ENCODE assay signal across 16 cellular contexts in the genomic region with DNA sequence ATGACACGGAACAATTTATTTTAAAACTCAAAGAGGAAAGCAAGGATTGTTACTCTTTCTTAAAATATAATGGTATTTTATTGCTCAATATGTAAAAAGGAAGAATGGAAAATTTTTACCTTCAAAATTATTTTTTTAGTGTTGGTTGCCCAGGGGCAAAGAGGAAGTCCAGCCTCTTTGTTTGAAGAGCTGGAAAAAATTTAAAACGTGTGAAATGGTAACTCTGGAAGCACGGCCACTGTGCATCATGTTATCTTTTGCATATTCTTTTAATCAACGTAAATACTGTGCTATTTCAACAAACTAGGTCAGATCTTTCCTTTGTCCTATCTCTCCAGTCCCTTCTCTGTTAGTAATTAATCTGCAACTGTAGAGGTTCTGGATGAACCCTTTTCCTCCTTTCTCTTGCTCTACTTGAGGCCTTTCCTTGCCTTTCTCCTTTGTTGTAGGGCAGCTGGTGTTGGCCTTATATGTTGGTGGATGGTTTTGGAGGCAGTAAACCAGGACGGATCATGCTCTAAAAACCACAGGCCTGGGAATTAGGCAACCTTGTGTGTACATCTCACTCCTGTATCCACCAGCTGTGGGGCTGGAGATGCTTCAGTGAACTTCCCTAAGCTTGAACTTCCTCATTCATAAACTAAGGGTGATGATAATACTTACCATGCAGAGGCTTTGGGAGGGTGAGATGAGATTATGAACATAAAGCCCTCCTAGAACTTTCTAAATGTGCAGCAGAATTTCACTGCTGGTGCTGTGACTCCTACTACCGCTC.
DNase-seq lines count a peak whose midpoint lies in the region; ATAC-seq and TF ChIP-seq lines count a peak whose summit lies in the region.
"Had no signal": no experiment of that assay in that cellular context is flagged by ENCODE, and none has a peak within 500 bp of the region (broad histone marks: within the 10 kb centered on the region; RNA-seq: fewer than 3 reads in every experiment).

No MANE protein-coding gene starts in this region.

- CTCF ChIA-PET in IMR-90 (lab: Yijun Ruan, JAX), result no interaction called here

- peak overlapping the region; percentile 11; the same call in 1 of the 2 replicates for H3K23ac ChIP-seq in IMR-90 (ENCODE audit: low read depth, low read length)

- TF ChIP-seq RAD21 in IMR-90 (IDR thresholded peaks at IDR 0.05; ENCODE audit: low read length), result no peak

- in situ Hi-C loops in IMR-90 (cut with MboI; ENCODE audit: low sequenced_read_pairs), result no loop called here

- TF ChIP-seq POLR2A in IMR-90 (IDR thresholded peaks at IDR 0.05; ENCODE audit: low read depth, low read length) (no peak), right lobe of liver (IDR thresholded peaks at IDR 0.05) (no peak)

- H3K27me3 ChIP-seq in IMR-90 (ENCODE audit: control insufficient read depth, insufficient read depth, low read length) (no peaks in the 10 kb centered on the region), right lobe of liver (no peaks in the 10 kb centered on the region)
- H3K27me3 ChIP-seq: brain microvascular endothelial cell, right atrium auricular region had no signal

- peak overlapping the region; percentile 11 for H2BK5ac ChIP-seq in IMR-90 (ENCODE audit: low read depth, low read length, poor library complexity, severe bottlenecking)

- ATAC-seq in IMR-90 (ENCODE audit: low read depth) (no peak), right lobe of liver (no peak), HG02571 (IDR thresholded peaks at IDR 0.05; ENCODE audit: unreplicated experiment) (no peak)
- ATAC-seq: A549; activated CD4-positive, CD25-positive, alpha-beta regulatory T cell treated with anti-CD3 and anti-CD28 coated beads, Interleukin-2, amount 50 U/mL, for 24 hours had no signal

- BruUV-seq in IMR-90 (replicated peaks; lab: Mats Ljungman, UMichigan), result no TSS peak

- H3K4ac ChIP-seq in IMR-90 (ENCODE audit: low read depth, low read length), result peak overlapping the region; percentile 44; the same call in 1 of the 2 replicates

- H2AFZ ChIP-seq in IMR-90 (replicated peaks; ENCODE audit: low read length, poor library complexity), result no peak overlapping the region

- H3K9ac ChIP-seq in IMR-90 (ENCODE audit: low read depth, low read length), result no peak overlapping the region

- H4K91ac ChIP-seq in IMR-90 (ENCODE audit: insufficient read depth, low read depth, low read length), result peak overlapping the region; percentile 44

- H2BK120ac ChIP-seq in IMR-90 (ENCODE audit: low read depth, low read length), result peak overlapping the region; percentile 45; the same call in 1 of the 2 replicates

- no peak overlapping the region; the same call in 1 of the 2 replicates for H3K14ac ChIP-seq in IMR-90 (replicated peaks; ENCODE audit: low read depth, low read length)

- H3K4me2 ChIP-seq in IMR-90 (ENCODE audit: low read depth, low read length), result no peak overlapping the region
- H3K4me2 ChIP-seq: A549 had no signal

- no peak overlapping the region; the same call in 1 of the 2 replicates for H2BK20ac ChIP-seq in IMR-90 (ENCODE audit: low read depth, low read length)

- H3K4me3 ChIP-seq in AG10803 (ENCODE audit: low read length), result no peak overlapping the region
- no peak overlapping the region for H3K4me3 ChIP-seq in IMR-90 (ENCODE audit: insufficient read depth, low read depth, low read length)
- no peak overlapping the region for H3K4me3 ChIP-seq in right lobe of liver
- H3K4me3 ChIP-seq: A549, right atrium auricular region had no signal

- TF ChIP-seq CTCF in AG10803 (conservative IDR thresholded peaks at IDR 0.05; ENCODE audit: low read length) (no peak), IMR-90 (conservative IDR thresholded peaks at IDR 0.05; ENCODE audit: low read depth, low read length) (no peak), right lobe of liver (IDR thresholded peaks at IDR 0.05) (no peak)

- no peak overlapping the region for H2AK9ac ChIP-seq in IMR-90 (replicated peaks; ENCODE audit: low read depth, low read length, poor library complexity)

- H3K36me3 ChIP-seq in IMR-90 (ENCODE audit: control insufficient read depth, insufficient read depth, low read length), result no peaks in the 10 kb centered on the region
- no peaks in the 10 kb centered on the region for H3K36me3 ChIP-seq in right lobe of liver
- H3K36me3 ChIP-seq: brain microvascular endothelial cell, right atrium auricular region had no signal

- H3K79me1 ChIP-seq in IMR-90 (ENCODE audit: low read depth in 1 of 2, low read length in 2 of 2), result peaks cover 0 to 3% of the 10 kb centered on the region in 2 experiments; a peak in 1 of 4 replicates

- no CpG with 5 or more reads among the region's 6 CpGs for WGBS in IMR-90 (ENCODE audit: extremely low coverage in 2 of 2, insufficient read length in 1 of 2), 2 experiments
- WGBS in right lobe of liver (ENCODE audit: insufficient coverage, low coverage, low lambda C conversion rate, missing lambda C conversion rate), result 49% methylated on average over 6 of the region's 6 CpGs

- H3K4me1 ChIP-seq in IMR-90 (ENCODE audit: control insufficient read depth, insufficient read depth, low read length), result peaks cover 9% of the 10 kb centered on the region
- no peaks in the 10 kb centered on the region for H3K4me1 ChIP-seq in right lobe of liver

- H4K20me1 ChIP-seq in IMR-90 (ENCODE audit: insufficient read depth, low read length), result no peaks in the 10 kb centered on the region

- H3K9me3 ChIP-seq in IMR-90 (ENCODE audit: control insufficient read depth, insufficient read depth, low read length) (no peaks in the 10 kb centered on the region), right lobe of liver (no peaks in the 10 kb centered on the region)
- H3K9me3 ChIP-seq: A549, right atrium auricular region had no signal

- peaks cover 2% of the 10 kb centered on the region; the same call in 1 of the 2 replicates for H3K9me1 ChIP-seq in IMR-90 (ENCODE audit: insufficient read depth, low read length)

- POLR2A ChIA-PET in IMR-90 (lab: Charles Lee; ENCODE audit: unreplicated experiment), result no interaction called here

- peak overlapping the region; percentile 85 for H4K5ac ChIP-seq in IMR-90 (ENCODE audit: low read depth, low read length)

- peak overlapping the region; percentile 5 for H3K18ac ChIP-seq in IMR-90 (ENCODE audit: low read depth, low read length)

- DNase-seq in AG10803 (ENCODE audit: low read depth) (peak; percentile 5), IMR-90 (peak; percentile 27), OCI-M1 (lab: John Stamatoyannopoulos, UW) (peak; percentile 60), iris pigment epithelial cell (ENCODE audit: low read depth) (peak; percentile 21), right lobe of liver (no peak), SW480 (ENCODE audit: low spot score) (no peak)
- DNase-seq in stimulated activated CD4-positive, alpha-beta T cell treated with anti-CD3 and anti-CD28 coated beads, Interleukin-2, amount 100 ng/mL, for 24 hours, result no peak
- DNase-seq: activated CD8-positive, alpha-beta memory T cell treated with anti-CD3 and anti-CD28 coated beads, Interleukin-2, amount 50 U/mL, for 48 hours; brain microvascular endothelial cell; Calu3; NCI-H146; stimulated activated CD4-positive, alpha-beta T cell treated with anti-CD3 and anti-CD28 coated beads, Interleukin-4, amount 100 ng/mL, for 1 hour had no signal

- H2BK15ac ChIP-seq in IMR-90 (ENCODE audit: low read depth, low read length), result peak overlapping the region; percentile 44; the same call in 2 of the 3 replicates

- no peak overlapping the region for H3K27ac ChIP-seq in IMR-90 (ENCODE audit: insufficient read depth, low read length)
- H3K27ac ChIP-seq in right lobe of liver, result no peak overlapping the region
- H3K27ac ChIP-seq: A549, brain microvascular endothelial cell, right atrium auricular region had no signal

- H4K8ac ChIP-seq in IMR-90 (ENCODE audit: low read depth in 2 of 2, low read length in 2 of 2), result peak overlapping the region; percentile 33 to 38; a peak in 1 of 4 replicates

- no peak overlapping the region for H3K56ac ChIP-seq in IMR-90 (ENCODE audit: extremely low read depth, insufficient read depth, low read length)

- dilution Hi-C loops in IMR-90 (cut with HindIII; ENCODE audit: low sequenced_read_pairs, unreplicated experiment), result no loop called here

- intact Hi-C loops in IMR-90 (cut with micrococcal nuclease) (loop anchor here (10.0 kb wide), 1 partner anchor 1501 kb away; no protein-coding TSS in a partner anchor), right lobe of liver (cut with DNase I) (no loop called here)

- peak overlapping the region; percentile 44; the same call in 1 of the 2 replicates for H2AK5ac ChIP-seq in IMR-90 (ENCODE audit: low read depth, low read length)

TF ChIP-seq in IMR-90, 13 proteins besides CTCF, POLR2A, EP300 and RAD21:
- TF ChIP-seq, protein P1, sequence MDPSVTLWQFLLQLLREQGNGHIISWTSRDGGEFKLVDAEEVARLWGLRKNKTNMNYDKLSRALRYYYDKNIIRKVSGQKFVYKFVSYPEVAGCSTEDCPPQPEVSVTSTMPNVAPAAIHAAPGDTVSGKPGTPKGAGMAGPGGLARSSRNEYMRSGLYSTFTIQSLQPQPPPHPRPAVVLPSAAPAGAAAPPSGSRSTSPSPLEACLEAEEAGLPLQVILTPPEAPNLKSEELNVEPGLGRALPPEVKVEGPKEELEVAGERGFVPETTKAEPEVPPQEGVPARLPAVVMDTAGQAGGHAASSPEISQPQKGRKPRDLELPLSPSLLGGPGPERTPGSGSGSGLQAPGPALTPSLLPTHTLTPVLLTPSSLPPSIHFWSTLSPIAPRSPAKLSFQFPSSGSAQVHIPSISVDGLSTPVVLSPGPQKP (IDR thresholded peaks at IDR 0.05; ENCODE audit: borderline replicate concordance, low read depth, low read length), result no peak
- no peak for TF ChIP-seq MXI1 (IDR thresholded peaks at IDR 0.05; ENCODE audit: borderline replicate concordance, low read depth, low read length)
- no peak for TF ChIP-seq CHD1 (IDR thresholded peaks at IDR 0.05; ENCODE audit: low read depth, low read length)
- no peak for TF ChIP-seq MAFK (IDR thresholded peaks at IDR 0.05; ENCODE audit: low read depth, low read length)
- TF ChIP-seq BHLHE40 (IDR thresholded peaks at IDR 0.05; ENCODE audit: low read depth, low read length), result no peak
- TF ChIP-seq, protein P2, sequence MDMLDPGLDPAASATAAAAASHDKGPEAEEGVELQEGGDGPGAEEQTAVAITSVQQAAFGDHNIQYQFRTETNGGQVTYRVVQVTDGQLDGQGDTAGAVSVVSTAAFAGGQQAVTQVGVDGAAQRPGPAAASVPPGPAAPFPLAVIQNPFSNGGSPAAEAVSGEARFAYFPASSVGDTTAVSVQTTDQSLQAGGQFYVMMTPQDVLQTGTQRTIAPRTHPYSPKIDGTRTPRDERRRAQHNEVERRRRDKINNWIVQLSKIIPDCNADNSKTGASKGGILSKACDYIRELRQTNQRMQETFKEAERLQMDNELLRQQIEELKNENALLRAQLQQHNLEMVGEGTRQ (IDR thresholded peaks at IDR 0.05; ENCODE audit: low read depth, low read length), result no peak
- no peak for TF ChIP-seq RCOR1 (IDR thresholded peaks at IDR 0.05; ENCODE audit: insufficient replicate concordance, low read length)
- TF ChIP-seq SMC3 (IDR thresholded peaks at IDR 0.05; ENCODE audit: low read depth, low read length), result no peak
- no peak for TF ChIP-seq FOS (IDR thresholded peaks at IDR 0.05; ENCODE audit: low read depth, low read length)

Comparison
In these comparisons a context has a peak if more than half of its experiments do, and no peak if none do; other contexts are left out.
1. DNase-seq: peak in AG10803 (single experiment), IMR-90 (single experiment), OCI-M1 (single experiment) and iris pigment epithelial cell (single experiment); none in stimulated activated CD4-positive, alpha-beta T cell treated with anti-CD3 and anti-CD28 coated beads, Interleukin-2, amount 100 ng/mL, for 24 hours (0 of 2), right lobe of liver (0 of 3) and SW480 (single experiment).